In the genomic region with DNA sequence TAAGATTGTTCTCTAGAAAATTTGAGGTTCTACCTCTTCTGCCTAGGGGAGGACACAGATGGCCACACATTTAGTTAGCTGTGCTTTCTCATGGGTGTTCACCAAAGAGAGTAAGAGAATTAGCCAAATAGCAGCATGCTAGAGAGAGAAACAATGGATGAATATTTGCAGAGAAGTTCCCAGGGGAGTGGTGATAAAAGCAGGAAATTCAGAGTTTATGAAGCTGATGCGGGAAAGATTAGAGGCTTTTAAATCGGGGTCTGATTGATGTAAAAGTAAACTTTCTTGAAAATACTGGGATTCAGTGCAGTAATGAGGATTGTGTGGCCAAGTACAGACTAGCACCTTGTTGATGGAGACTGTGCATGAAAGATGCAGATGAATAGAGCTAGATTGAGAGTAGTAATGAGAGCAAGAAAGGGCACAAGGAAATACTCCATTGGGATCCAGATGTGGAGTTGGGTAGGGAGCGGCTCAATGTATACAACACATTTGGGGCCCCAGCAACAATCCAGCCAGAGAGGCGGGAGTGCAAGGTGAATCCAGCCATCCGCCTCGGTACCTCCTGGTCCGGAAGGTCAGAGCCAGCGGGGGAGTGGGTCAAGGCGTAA, we compare ENCODE assay signal across 14 cellular contexts. TPM values are rescaled to one million over a fixed set of nuclear protein-coding genes. Genes with fewer than 3 reads are reported as not detected.
A peak's percentile ranks its signal among the peaks of the same experiment; 100 is the strongest.
DNase-seq lines count a peak whose midpoint lies in the region; ATAC-seq and TF ChIP-seq lines count a peak whose summit lies in the region.
"Had no signal": no experiment of that assay in that cellular context is flagged by ENCODE, and none has a peak within 500 bp of the region (broad histone marks: within the 10 kb centered on the region; RNA-seq: fewer than 3 reads in every experiment).

No MANE protein-coding gene starts in this region.

- 15 to 26% (median 21%) methylated on average over 9 of the region's 9 CpGs for WGBS in stomach, 5 donors

- intact Hi-C loops in stomach (cut with DNase I; ENCODE audit: low total_unique reads) = no loop called here

- no peak for TF ChIP-seq EP300 in stomach (IDR thresholded peaks at IDR 0.05)

- no peaks in the 10 kb centered on the region for H3K9me3 Mint-ChIP-seq in activated naive CD4-positive, alpha-beta T cell treated with anti-CD3 and anti-CD28 coated beads, Interleukin-2, amount 50 U/mL, for 24 hours

- H3K27ac ChIP-seq in WERI-Rb-1 (peak overlapping the region; percentile 97), stomach (peak overlapping the region in 2 of 5 donors; percentile 75 to 76)
- H3K27ac ChIP-seq: breast epithelium, testis had no signal

- peaks cover 21% of the 10 kb centered on the region for H3K36me3 Mint-ChIP-seq in activated naive CD4-positive, alpha-beta T cell treated with anti-CD3 and anti-CD28 coated beads, Interleukin-2, amount 50 U/mL, for 24 hours

- peaks cover 33% of the 10 kb centered on the region for H3K4me1 Mint-ChIP-seq in activated naive CD4-positive, alpha-beta T cell treated with anti-CD3 and anti-CD28 coated beads, Interleukin-2, amount 50 U/mL, for 24 hours

- peaks cover 45% of the 10 kb centered on the region for H3K27me3 Mint-ChIP-seq in activated naive CD4-positive, alpha-beta T cell treated with anti-CD3 and anti-CD28 coated beads, Interleukin-2, amount 50 U/mL, for 24 hours

- TF ChIP-seq POLR2A in stomach (IDR thresholded peaks at IDR 0.05) = no peak

- H3K36me3 ChIP-seq in WERI-Rb-1 (peaks cover 66% of the 10 kb centered on the region), stomach (no peaks in the 10 kb centered on the region)
- H3K36me3 ChIP-seq: breast epithelium had no signal

- H3K27ac Mint-ChIP-seq in activated naive CD4-positive, alpha-beta T cell treated with anti-CD3 and anti-CD28 coated beads, Interleukin-2, amount 50 U/mL, for 24 hours = peak overlapping the region; percentile 20

- DNase-seq in activated naive CD4-positive, alpha-beta T cell (lab: John Stamatoyannopoulos, UW) = no peak
- no peak for DNase-seq in WERI-Rb-1
- no peak for DNase-seq in stomach
- no peak for DNase-seq in HCEC 1CT
- DNase-seq: activated CD4-positive, alpha-beta T cell treated with anti-CD3 and anti-CD28 coated beads for 4 hours; AML-193; NCI-H1694; testis had no signal

- H3K27me3 ChIP-seq in WERI-Rb-1 (ENCODE audit: insufficient read depth, low read depth, severe bottlenecking) (no peaks in the 10 kb centered on the region), stomach (peaks cover 21 to 77% (median 68%) of the 10 kb centered on the region in 3 donors)
- H3K27me3 ChIP-seq: testis had no signal

- peak overlapping the region; percentile 66 for H3K4me3 Mint-ChIP-seq in activated naive CD4-positive, alpha-beta T cell treated with anti-CD3 and anti-CD28 coated beads, Interleukin-2, amount 50 U/mL, for 24 hours

- H3K4me1 ChIP-seq in stomach = peaks cover 44 to 61% (median 51%) of the 10 kb centered on the region in 4 donors

- H3K9me3 ChIP-seq in WERI-Rb-1 (ENCODE audit: severe bottlenecking) = no peaks in the 10 kb centered on the region
- peaks cover 0 to 8% (median 0%) of the 10 kb centered on the region in 4 donors for H3K9me3 ChIP-seq in stomach
- H3K9me3 ChIP-seq: breast epithelium, testis had no signal

- peak overlapping the region; percentile 76 for H3K4me3 ChIP-seq in WERI-Rb-1 (ENCODE audit: low read depth, low read length)
- H3K4me3 ChIP-seq in iPS-11a (ENCODE audit: low read depth, low read length) = peak overlapping the region; percentile 43
- peak overlapping the region; percentile 50 to 65 (median 58) for H3K4me3 ChIP-seq in stomach

- ATAC-seq in HG02938 (IDR thresholded peaks at IDR 0.05; ENCODE audit: unreplicated experiment) (no peak), GM18858 (IDR thresholded peaks at IDR 0.05; ENCODE audit: unreplicated experiment) (no peak)

- no peak for TF ChIP-seq CTCF in WERI-Rb-1 (IDR thresholded peaks at IDR 0.05; ENCODE audit: low read depth, low read length)
- TF ChIP-seq CTCF in stomach (IDR thresholded peaks at IDR 0.05) = no peak

RNA-seq across cellular contexts. Expression of a gene that starts 8.8 kb away (rescaled TPM):
- total RNA-seq in stomach = 1 to 10 TPM in 3 of 5 donors, not detected in 2; 1.3 to 4.0 (median 2.3) TPM
- polyA plus RNA-seq in stomach = 1 to 10 TPM in 2 of 3 donors, under 1 TPM in 1; 0.58 to 2.3 (median 2.1) TPM
- total RNA-seq: fibroblast of villous mesenchyme had no signal

RNA-seq across cellular contexts. Expression of a gene that starts 34.1 kb away (rescaled TPM):
- total RNA-seq in stomach = 100 to 1,000 TPM in 3 of 5 donors, 10 to 100 TPM in 2; 68.2 to 304 (median 118) TPM
- polyA plus RNA-seq in stomach = 100 to 1,000 TPM in 2 of 3 donors, 10 to 100 TPM in 1; 79.6 to 157 (median 100) TPM
